28 cellular contexts compared by ENCODE assay signal in genomic region chr2:6497048-6497447, GRCh38.
"Had no signal": no experiment of that assay in that cellular context is flagged by ENCODE, and none has a peak within 500 bp of the region (broad histone marks: within the 10 kb centered on the region; RNA-seq: fewer than 3 reads in every experiment).

No MANE protein-coding gene starts in this region.

- ATAC-seq: natural killer cell; psoas muscle; right cardiac atrium; stimulated activated memory B cell treated with anti-CD40 and anti-IgM and Interleukin-4, amounts not matched to agents 10 μg/mL and 1 μg/mL and 100 μg/mL, for 72 hours; stimulated activated naive CD8-positive, alpha-beta T cell treated with anti-CD3 and anti-CD28 coated beads, Interleukin-15, amount 100 ng/mL, for 72 hours; stimulated activated naive CD8-positive, alpha-beta T cell treated with anti-CD3 and anti-CD28 coated beads, Interleukin-15, Interleukin-2, amounts not matched to agents 100 U/mL and 50 U/mL, for 24 hours; upper lobe of right lung had no signal

- DNase-seq: natural killer cell; occipital lobe; ovary; posterior cingulate gyrus; psoas muscle; right cardiac atrium; right lobe of liver; sigmoid colon; spleen; stimulated activated CD4-positive, alpha-beta T cell treated with anti-CD3 and anti-CD28 coated beads, Interleukin-12 subunit alpha, Interleukin-12 subunit beta, amount 100 ng/mL, for 4 hours; stimulated activated CD4-positive, alpha-beta T cell treated with anti-CD3 and anti-CD28 coated beads, Interleukin-1b, Interleukin-23, amount 100 ng/mL, for 48 hours; stimulated activated CD4-positive, alpha-beta T cell treated with anti-CD3 and anti-CD28 coated beads, Interleukin-4, amount 100 ng/mL, for 1 hour; stimulated activated CD4-positive, alpha-beta T cell treated with anti-CD3 and anti-CD28 coated beads, Interleukin-4, amount 100 ng/mL, for 4 hours; stimulated activated CD8-positive, alpha-beta memory T cell treated with anti-CD3 and anti-CD28 coated beads, Interleukin-4, amount 100 ng/mL, for 48 hours; stimulated activated naive CD4-positive, alpha-beta T cell; stimulated activated naive CD8-positive, alpha-beta T cell treated with anti-CD3 and anti-CD28 coated beads, Interleukin-15, amount 100 ng/mL, for 72 hours; stimulated activated naive CD8-positive, alpha-beta T cell treated with anti-CD3 and anti-CD28 coated beads, Interleukin-15, Interleukin-2, amounts not matched to agents 100 U/mL and 50 U/mL, for 24 hours; substantia nigra; testis; tibial artery; transverse colon; upper lobe of right lung; uterus had no signal

- H3K9ac ChIP-seq: neural progenitor cell, parathyroid adenoma had no signal

- H3K4me2 ChIP-seq: neural progenitor cell, smooth muscle cell had no signal

- H3K36me3 ChIP-seq: neural progenitor cell, ovary, right lobe of liver, sigmoid colon, spleen, suprapubic skin, tibial artery, transverse colon, upper lobe of right lung, uterus had no signal

- H3K4me3 ChIP-seq: neural progenitor cell, ovary, psoas muscle, right lobe of liver, sigmoid colon, smooth muscle cell, spleen, suprapubic skin, testis, tibial artery, transverse colon, upper lobe of right lung, uterus had no signal

- H2AFZ ChIP-seq: neural progenitor cell, parathyroid adenoma had no signal

- H3K9me3 ChIP-seq: ovary, psoas muscle, right lobe of liver, sigmoid colon, testis, tibial artery, transverse colon, upper lobe of right lung, uterus had no signal

- H3K27ac ChIP-seq: neural progenitor cell, ovary, parathyroid adenoma, psoas muscle, right lobe of liver, sigmoid colon, spleen, suprapubic skin, testis, tibial artery, transverse colon, upper lobe of right lung, uterus had no signal

- H3K27me3 ChIP-seq: neural progenitor cell, ovary, right lobe of liver, sigmoid colon, spleen, suprapubic skin, testis, tibial artery, transverse colon, upper lobe of right lung, uterus had no signal

- H3K79me2 ChIP-seq: parathyroid adenoma had no signal

- H3K4me1 ChIP-seq: neural progenitor cell, parathyroid adenoma, psoas muscle, right lobe of liver, sigmoid colon, spleen, suprapubic skin, testis, tibial artery, transverse colon, upper lobe of right lung, uterus had no signal
